In the genomic region with DNA sequence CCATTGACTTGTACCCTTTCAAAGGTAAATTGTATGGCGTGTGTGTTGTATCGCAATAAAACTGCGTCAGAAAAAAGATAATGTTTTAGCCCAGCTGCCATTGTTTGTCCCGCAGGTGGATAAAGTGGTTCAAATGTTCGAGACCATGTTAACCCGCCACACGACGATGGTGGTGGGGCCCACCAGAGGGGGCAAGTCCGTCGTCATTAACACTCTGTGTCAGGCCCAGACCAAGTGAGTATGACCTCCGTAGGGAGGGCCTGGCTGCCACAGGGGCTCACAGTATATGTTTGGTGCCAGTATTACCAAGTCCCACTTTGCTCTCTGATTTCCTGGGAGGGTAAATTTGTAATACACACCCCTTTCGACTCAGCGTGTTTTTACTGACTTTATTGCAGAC, we compare ENCODE assay signal across 24 cellular contexts.
"Had no signal": no experiment of that assay in that cellular context is flagged by ENCODE, and none has a peak within 500 bp of the region (broad histone marks: within the 10 kb centered on the region; RNA-seq: fewer than 3 reads in every experiment).

No MANE protein-coding gene starts in this region.

- H3K27me3 ChIP-seq: adrenal gland had no signal

- H3K4me3 ChIP-seq: adrenal gland, SK-N-MC had no signal

- H3K9me3 ChIP-seq: adrenal gland had no signal

- H3K27ac Mint-ChIP-seq: activated CD4-positive, alpha-beta T cell treated with anti-CD3 and anti-CD28 coated beads for 36 hours; activated CD8-positive, alpha-beta T cell treated with anti-CD3 and anti-CD28 coated beads, Interleukin-2, amount 10 ng/mL, durations not matched to agents 7 days and 5 days; activated naive CD8-positive, alpha-beta T cell treated with anti-CD3 and anti-CD28 coated beads, Interleukin-2, amount 10 ng/mL, durations not matched to agents 7 days and 5 days had no signal

- H3K4me1 ChIP-seq: adrenal gland had no signal

- H3K9me3 Mint-ChIP-seq: activated naive CD8-positive, alpha-beta T cell treated with anti-CD3 and anti-CD28 coated beads, Interleukin-2, amount 10 ng/mL, durations not matched to agents 7 days and 5 days had no signal

- DNase-seq: activated CD4-positive, alpha-beta T cell treated with anti-CD3 and anti-CD28 coated beads for 36 hours; activated CD8-positive, alpha-beta memory T cell treated with anti-CD3 and anti-CD28 coated beads, Interleukin-2, amount 50 U/mL, for 48 hours; activated CD8-positive, alpha-beta T cell treated with anti-CD3 and anti-CD28 coated beads, Interleukin-2, amount 10 ng/mL, durations not matched to agents 7 days and 5 days; activated naive CD4-positive, alpha-beta T cell treated with anti-CD3 and anti-CD28 coated beads, Interleukin-2, amount 50 U/mL, for 16 hours; activated naive CD8-positive, alpha-beta T cell treated with anti-CD3 and anti-CD28 coated beads, Interleukin-2, amount 10 ng/mL, durations not matched to agents 7 days and 5 days; activated T-cell treated with anti-CD3 and anti-CD28 coated beads, Interleukin-2, amount 50 U/mL, for 1 hour; adrenal gland; anterior cingulate cortex; KG1; NCI-H1048; NCI-H146; NCI-H187 treated with DMSO at 0.1 percent for 48 hours; NCI-H2081 treated with DMSO at 0.1 percent for 48 hours; NCI-H2227 treated with DMSO at 0.1 percent for 48 hours; NCI-H446 treated with DMSO at 0.1 percent for 48 hours; NCI-H524 treated with DMSO at 0.1 percent for 48 hours; NCI-H82; OCI-M1; RPMI8226; T-helper 1 cell had no signal

- H3K4me3 Mint-ChIP-seq: activated CD4-positive, alpha-beta T cell treated with anti-CD3 and anti-CD28 coated beads for 36 hours; activated CD8-positive, alpha-beta T cell treated with anti-CD3 and anti-CD28 coated beads, Interleukin-2, amount 10 ng/mL, durations not matched to agents 7 days and 5 days; activated naive CD8-positive, alpha-beta T cell treated with anti-CD3 and anti-CD28 coated beads, Interleukin-2, amount 10 ng/mL, durations not matched to agents 7 days and 5 days had no signal

- H3K4me1 Mint-ChIP-seq: activated CD4-positive, alpha-beta T cell treated with anti-CD3 and anti-CD28 coated beads for 36 hours; activated naive CD8-positive, alpha-beta T cell treated with anti-CD3 and anti-CD28 coated beads, Interleukin-2, amount 10 ng/mL, durations not matched to agents 7 days and 5 days had no signal

- H3K36me3 ChIP-seq: adrenal gland had no signal

- H3K27ac ChIP-seq: adrenal gland, SK-N-MC, VCaP had no signal

- H3K36me3 Mint-ChIP-seq: activated naive CD8-positive, alpha-beta T cell treated with anti-CD3 and anti-CD28 coated beads, Interleukin-2, amount 10 ng/mL, durations not matched to agents 7 days and 5 days had no signal

- ATAC-seq: activated CD4-positive, alpha-beta T cell treated with anti-CD3 and anti-CD28 coated beads for 36 hours; activated CD8-positive, alpha-beta T cell treated with anti-CD3 and anti-CD28 coated beads, Interleukin-2, amount 10 ng/mL, durations not matched to agents 7 days and 5 days; Panc1; Right ventricle myocardium inferior had no signal
